ENCODE assay signal across 1 cellular context in the genomic region with DNA sequence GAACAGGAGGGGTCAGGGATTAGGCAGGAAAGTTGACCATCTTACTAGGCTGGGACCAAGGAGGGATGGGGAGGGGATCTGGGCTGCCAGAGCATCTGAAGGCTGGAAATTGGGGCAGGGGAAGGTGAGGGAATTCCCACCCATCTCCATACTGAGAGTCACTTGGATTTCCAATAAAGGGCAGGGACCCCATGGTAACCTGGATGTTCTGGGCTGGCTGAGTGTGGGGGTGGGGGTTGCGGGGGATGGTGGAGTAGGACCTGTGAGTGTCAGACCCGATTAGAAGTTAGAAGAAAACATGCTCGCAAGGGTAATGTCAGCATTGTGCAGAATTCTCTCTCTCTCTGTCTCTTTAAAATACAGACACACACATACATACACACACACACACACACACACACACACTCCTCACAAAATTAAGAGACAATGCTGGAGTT.
TF ChIP-seq lines count a peak whose summit lies in the region.

No MANE protein-coding gene starts in this region.

TF ChIP-seq in GM23338, 12 proteins besides CTCF, POLR2A, EP300 and RAD21 (continued from another document):
- TF ChIP-seq ZNF462 (CRISPR knock-in tag; IDR thresholded peaks at IDR 0.05): no peak
- no peak for TF ChIP-seq CREB1 (CRISPR knock-in tag; IDR thresholded peaks at IDR 0.05; ENCODE audit: low read depth)
- no peak for TF ChIP-seq POLR2AphosphoS5 (IDR thresholded peaks at IDR 0.05; ENCODE audit: low read depth)
- no peak for TF ChIP-seq EZH2 (IDR thresholded peaks at IDR 0.05; ENCODE audit: low read depth, unreplicated experiment)
- TF ChIP-seq, protein P1, sequence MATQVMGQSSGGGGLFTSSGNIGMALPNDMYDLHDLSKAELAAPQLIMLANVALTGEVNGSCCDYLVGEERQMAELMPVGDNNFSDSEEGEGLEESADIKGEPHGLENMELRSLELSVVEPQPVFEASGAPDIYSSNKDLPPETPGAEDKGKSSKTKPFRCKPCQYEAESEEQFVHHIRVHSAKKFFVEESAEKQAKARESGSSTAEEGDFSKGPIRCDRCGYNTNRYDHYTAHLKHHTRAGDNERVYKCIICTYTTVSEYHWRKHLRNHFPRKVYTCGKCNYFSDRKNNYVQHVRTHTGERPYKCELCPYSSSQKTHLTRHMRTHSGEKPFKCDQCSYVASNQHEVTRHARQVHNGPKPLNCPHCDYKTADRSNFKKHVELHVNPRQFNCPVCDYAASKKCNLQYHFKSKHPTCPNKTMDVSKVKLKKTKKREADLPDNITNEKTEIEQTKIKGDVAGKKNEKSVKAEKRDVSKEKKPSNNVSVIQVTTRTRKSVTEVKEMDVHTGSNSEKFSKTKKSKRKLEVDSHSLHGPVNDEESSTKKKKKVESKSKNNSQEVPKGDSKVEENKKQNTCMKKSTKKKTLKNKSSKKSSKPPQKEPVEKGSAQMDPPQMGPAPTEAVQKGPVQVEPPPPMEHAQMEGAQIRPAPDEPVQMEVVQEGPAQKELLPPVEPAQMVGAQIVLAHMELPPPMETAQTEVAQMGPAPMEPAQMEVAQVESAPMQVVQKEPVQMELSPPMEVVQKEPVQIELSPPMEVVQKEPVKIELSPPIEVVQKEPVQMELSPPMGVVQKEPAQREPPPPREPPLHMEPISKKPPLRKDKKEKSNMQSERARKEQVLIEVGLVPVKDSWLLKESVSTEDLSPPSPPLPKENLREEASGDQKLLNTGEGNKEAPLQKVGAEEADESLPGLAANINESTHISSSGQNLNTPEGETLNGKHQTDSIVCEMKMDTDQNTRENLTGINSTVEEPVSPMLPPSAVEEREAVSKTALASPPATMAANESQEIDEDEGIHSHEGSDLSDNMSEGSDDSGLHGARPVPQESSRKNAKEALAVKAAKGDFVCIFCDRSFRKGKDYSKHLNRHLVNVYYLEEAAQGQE (IDR thresholded peaks at IDR 0.05; ENCODE audit: unreplicated experiment): no peak
- TF ChIP-seq ETS1 (IDR thresholded peaks at IDR 0.05): no peak
- TF ChIP-seq EZH2phosphoT487 (IDR thresholded peaks at IDR 0.05; ENCODE audit: unreplicated experiment): no peak
- no peak for TF ChIP-seq ZNF331 (CRISPR knock-in tag; IDR thresholded peaks at IDR 0.05; ENCODE audit: low read depth)
- no peak for TF ChIP-seq NANOG (IDR thresholded peaks at IDR 0.05; ENCODE audit: borderline replicate concordance)
- no peak for TF ChIP-seq ZNF114 (CRISPR knock-in tag; IDR thresholded peaks at IDR 0.05)
- no peak for TF ChIP-seq JUNB (IDR thresholded peaks at IDR 0.05; ENCODE audit: unreplicated experiment)
